ENCODE assay signal across 1 cellular context in genomic region chr19:53504345-53504703, GRCh38.
TF ChIP-seq lines count a peak whose summit lies in the region.

No MANE protein-coding gene starts in this region.

TF ChIP-seq in HepG2, 621 proteins besides CTCF, POLR2A, EP300 and RAD21:
- TF ChIP-seq STAG1 (CRISPR knock-in tag; IDR thresholded peaks at IDR 0.05), result 0 out of 2 replicates have a peak, but pooled peaks have one; percentile 25
